ENCODE assay signal across 8 cellular contexts in genomic region chr16:85460983-85461813, GRCh38.
DNase-seq lines count a peak whose midpoint lies in the region; ATAC-seq and TF ChIP-seq lines count a peak whose summit lies in the region.

No MANE protein-coding gene starts in this region.

- POLR2A ChIA-PET in activated CD4-positive, alpha-beta memory T cell treated with anti-CD3 and anti-CD28 coated beads, Interleukin-2, amount 10 ng/mL, durations not matched to agents 7 days and 5 days (lab: Charles Lee) = no interaction called here

- peak overlapping the region in 2 of 3 donors; percentile 42 to 68 for H3K4me3 ChIP-seq in breast epithelium

- H3K4me1 ChIP-seq in breast epithelium = peaks cover 20 to 22% of the 10 kb centered on the region in 2 donors

- CTCF ChIA-PET in activated CD4-positive, alpha-beta memory T cell treated with anti-CD3 and anti-CD28 coated beads, Interleukin-2, amount 10 ng/mL, durations not matched to agents 7 days and 5 days (lab: Charles Lee) = interaction anchor here (1.4 kb wide), 1 partner anchor 149 kb away, joined by 3 read pairs; no protein-coding TSS in a partner anchor

- no peak overlapping the region for H3K27ac Mint-ChIP-seq in activated CD4-positive, alpha-beta memory T cell treated with anti-CD3 and anti-CD28 coated beads, Interleukin-2, amount 10 ng/mL, durations not matched to agents 7 days and 5 days

- H3K27me3 Mint-ChIP-seq in activated CD4-positive, alpha-beta memory T cell treated with anti-CD3 and anti-CD28 coated beads, Interleukin-2, amount 10 ng/mL, durations not matched to agents 7 days and 5 days = peaks cover 31% of the 10 kb centered on the region

- DNase-seq in DMS153 treated with DMSO at 0.1 percent for 48 hours (lab: John Stamatoyannopoulos, UW; ENCODE audit: unreplicated experiment) (peak; percentile 80), NCI-H1105 treated with DMSO at 0.1 percent for 48 hours (lab: John Stamatoyannopoulos, UW) (peak; percentile 80), breast epithelium (ENCODE audit: low spot score in 2 of 2) (no peak), non-pigmented ciliary epithelial cell (ENCODE audit: low read depth) (peak; percentile 8), midbrain (lab: John Stamatoyannopoulos, UW) (no peak)
- no peak for DNase-seq in activated CD4-positive, alpha-beta memory T cell treated with anti-CD3 and anti-CD28 coated beads, Interleukin-2, amount 10 ng/mL, durations not matched to agents 7 days and 5 days

- H3K4me1 Mint-ChIP-seq in activated CD4-positive, alpha-beta memory T cell treated with anti-CD3 and anti-CD28 coated beads, Interleukin-2, amount 10 ng/mL, durations not matched to agents 7 days and 5 days = peaks cover 1% of the 10 kb centered on the region

- no peaks in the 10 kb centered on the region for H3K36me3 Mint-ChIP-seq in activated CD4-positive, alpha-beta memory T cell treated with anti-CD3 and anti-CD28 coated beads, Interleukin-2, amount 10 ng/mL, durations not matched to agents 7 days and 5 days (ENCODE audit: low read depth)

- H3K27ac ChIP-seq in breast epithelium = peak overlapping the region; percentile 43 to 89

- TF ChIP-seq CTCF in breast epithelium (IDR thresholded peaks at IDR 0.05) = no peak

- H3K9me3 Mint-ChIP-seq in activated CD4-positive, alpha-beta memory T cell treated with anti-CD3 and anti-CD28 coated beads, Interleukin-2, amount 10 ng/mL, durations not matched to agents 7 days and 5 days = no peaks in the 10 kb centered on the region

- H3K36me3 ChIP-seq in breast epithelium = no peaks in the 10 kb centered on the region

- no peak overlapping the region for H3K4me3 Mint-ChIP-seq in activated CD4-positive, alpha-beta memory T cell treated with anti-CD3 and anti-CD28 coated beads, Interleukin-2, amount 10 ng/mL, durations not matched to agents 7 days and 5 days

- TF ChIP-seq POLR2A in breast epithelium (IDR thresholded peaks at IDR 0.05) = no peak

- ATAC-seq in GM19467 (IDR thresholded peaks at IDR 0.05; ENCODE audit: unreplicated experiment) = no peak
- ATAC-seq in HG02840 (IDR thresholded peaks at IDR 0.05; ENCODE audit: low FRiP score, unreplicated experiment) = no peak

- intact Hi-C loops in breast epithelium (cut with DNase I; ENCODE audit: low total_unique reads) = no loop called here

- no peaks in the 10 kb centered on the region for H3K9me3 ChIP-seq in breast epithelium

- no peaks in the 10 kb centered on the region for H3K27me3 ChIP-seq in breast epithelium

Comparison
In these comparisons a context has a peak if more than half of its experiments do, and no peak if none do; other contexts are left out.
1. DNase-seq: peak in DMS153 treated with DMSO at 0.1 percent for 48 hours (single experiment), NCI-H1105 treated with DMSO at 0.1 percent for 48 hours (single experiment) and non-pigmented ciliary epithelial cell (single experiment); none in breast epithelium (0 of 2), activated CD4-positive, alpha-beta memory T cell treated with anti-CD3 and anti-CD28 coated beads, Interleukin-2, amount 10 ng/mL, durations not matched to agents 7 days and 5 days (single experiment) and midbrain (single experiment).